1 cellular context compared by ENCODE assay signal in the genomic region with DNA sequence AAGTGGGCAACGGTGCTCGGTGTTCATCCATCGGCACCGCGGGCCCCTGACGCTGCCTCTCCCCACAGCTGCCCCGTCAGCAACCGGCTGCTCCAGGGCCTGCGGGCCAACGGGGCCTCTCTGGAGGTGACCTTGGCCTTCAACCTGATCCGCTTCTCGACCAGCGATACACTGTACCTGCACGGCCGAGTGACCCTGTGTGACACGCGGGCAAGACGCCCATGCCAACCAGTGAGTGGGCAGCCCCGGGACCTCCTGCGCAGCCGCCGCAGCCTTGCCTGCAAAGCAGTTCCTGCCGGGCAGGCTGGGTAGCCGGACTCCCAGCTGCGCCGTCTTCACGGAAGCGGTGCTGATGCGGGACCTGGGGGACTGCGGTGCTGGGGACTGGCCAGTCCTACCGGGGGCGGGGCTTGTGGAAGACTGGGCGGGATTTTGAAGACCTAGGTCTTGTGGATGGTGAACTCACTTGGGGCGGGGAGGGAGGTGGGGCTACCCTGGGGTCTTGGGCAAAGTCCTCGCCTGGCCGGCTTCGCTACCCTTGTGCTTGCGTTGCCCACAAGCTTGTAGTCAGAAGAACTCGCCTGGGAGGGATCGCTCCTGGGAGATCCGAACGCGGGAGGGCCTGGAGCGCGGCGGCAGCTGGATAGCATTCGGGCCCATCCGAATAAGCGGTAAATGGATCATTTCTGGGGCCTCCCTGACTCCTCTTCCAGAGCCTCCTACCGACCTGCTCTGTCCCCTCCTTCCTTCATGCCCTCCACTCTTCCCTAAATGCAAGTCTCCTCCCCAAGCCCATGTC.
TF ChIP-seq lines count a peak whose summit lies in the region.

No MANE protein-coding gene starts in this region.

TF ChIP-seq in GM12878, 131 proteins besides CTCF, POLR2A, EP300 and RAD21:
- no peak for TF ChIP-seq BACH1 (IDR thresholded peaks at IDR 0.05; ENCODE audit: borderline replicate concordance)
- TF ChIP-seq FOXM1 (IDR thresholded peaks at IDR 0.05; ENCODE audit: low read depth, low read length): no peak
- TF ChIP-seq HCFC1 (IDR thresholded peaks at IDR 0.05; ENCODE audit: low read length): no peak
- TF ChIP-seq, protein P1, sequence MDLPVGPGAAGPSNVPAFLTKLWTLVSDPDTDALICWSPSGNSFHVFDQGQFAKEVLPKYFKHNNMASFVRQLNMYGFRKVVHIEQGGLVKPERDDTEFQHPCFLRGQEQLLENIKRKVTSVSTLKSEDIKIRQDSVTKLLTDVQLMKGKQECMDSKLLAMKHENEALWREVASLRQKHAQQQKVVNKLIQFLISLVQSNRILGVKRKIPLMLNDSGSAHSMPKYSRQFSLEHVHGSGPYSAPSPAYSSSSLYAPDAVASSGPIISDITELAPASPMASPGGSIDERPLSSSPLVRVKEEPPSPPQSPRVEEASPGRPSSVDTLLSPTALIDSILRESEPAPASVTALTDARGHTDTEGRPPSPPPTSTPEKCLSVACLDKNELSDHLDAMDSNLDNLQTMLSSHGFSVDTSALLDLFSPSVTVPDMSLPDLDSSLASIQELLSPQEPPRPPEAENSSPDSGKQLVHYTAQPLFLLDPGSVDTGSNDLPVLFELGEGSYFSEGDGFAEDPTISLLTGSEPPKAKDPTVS (IDR thresholded peaks at IDR 0.05; ENCODE audit: low read depth, low read length): no peak
- no peak for TF ChIP-seq ZZZ3 (IDR thresholded peaks at IDR 0.05; ENCODE audit: control insufficient read depth, insufficient read length, low read depth)
- TF ChIP-seq LARP7 (IDR thresholded peaks at IDR 0.05): no peak
- TF ChIP-seq NFYA (IDR thresholded peaks at IDR 0.05; ENCODE audit: borderline replicate concordance, low read depth, low read length): no peak
- no peak for TF ChIP-seq ZNF217 (IDR thresholded peaks at IDR 0.05)
- TF ChIP-seq YY1 (IDR thresholded peaks at IDR 0.05; ENCODE audit: low read depth, low read length): no peak
- TF ChIP-seq, protein P2, sequence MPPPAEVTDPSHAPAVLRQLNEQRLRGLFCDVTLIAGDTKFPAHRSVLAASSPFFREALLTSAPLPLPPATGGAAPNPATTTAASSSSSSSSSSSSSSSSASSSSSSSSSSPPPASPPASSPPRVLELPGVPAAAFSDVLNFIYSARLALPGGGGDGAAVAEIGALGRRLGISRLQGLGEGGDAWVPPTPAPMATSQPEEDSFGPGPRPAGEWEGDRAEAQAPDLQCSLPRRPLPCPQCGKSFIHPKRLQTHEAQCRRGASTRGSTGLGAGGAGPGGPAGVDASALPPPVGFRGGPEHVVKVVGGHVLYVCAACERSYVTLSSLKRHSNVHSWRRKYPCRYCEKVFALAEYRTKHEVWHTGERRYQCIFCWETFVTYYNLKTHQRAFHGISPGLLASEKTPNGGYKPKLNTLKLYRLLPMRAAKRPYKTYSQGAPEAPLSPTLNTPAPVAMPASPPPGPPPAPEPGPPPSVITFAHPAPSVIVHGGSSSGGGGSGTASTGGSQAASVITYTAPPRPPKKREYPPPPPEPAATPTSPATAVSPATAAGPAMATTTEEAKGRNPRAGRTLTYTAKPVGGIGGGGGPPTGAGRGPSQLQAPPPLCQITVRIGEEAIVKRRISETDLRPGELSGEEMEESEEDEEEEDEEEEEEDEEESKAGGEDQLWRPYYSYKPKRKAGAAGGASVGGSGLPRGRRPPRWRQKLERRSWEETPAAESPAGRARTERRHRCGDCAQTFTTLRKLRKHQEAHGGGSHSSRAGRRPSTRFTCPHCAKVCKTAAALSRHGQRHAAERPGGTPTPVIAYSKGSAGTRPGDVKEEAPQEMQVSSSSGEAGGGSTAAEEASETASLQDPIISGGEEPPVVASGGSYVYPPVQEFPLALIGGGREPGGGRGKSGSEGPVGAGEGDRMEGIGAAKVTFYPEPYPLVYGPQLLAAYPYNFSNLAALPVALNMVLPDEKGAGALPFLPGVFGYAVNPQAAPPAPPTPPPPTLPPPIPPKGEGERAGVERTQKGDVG (CRISPR knock-in tag; IDR thresholded peaks at IDR 0.05): no peak
- no peak for TF ChIP-seq KLF5 (IDR thresholded peaks at IDR 0.05; ENCODE audit: partially characterized antibody)
- TF ChIP-seq, protein P3, sequence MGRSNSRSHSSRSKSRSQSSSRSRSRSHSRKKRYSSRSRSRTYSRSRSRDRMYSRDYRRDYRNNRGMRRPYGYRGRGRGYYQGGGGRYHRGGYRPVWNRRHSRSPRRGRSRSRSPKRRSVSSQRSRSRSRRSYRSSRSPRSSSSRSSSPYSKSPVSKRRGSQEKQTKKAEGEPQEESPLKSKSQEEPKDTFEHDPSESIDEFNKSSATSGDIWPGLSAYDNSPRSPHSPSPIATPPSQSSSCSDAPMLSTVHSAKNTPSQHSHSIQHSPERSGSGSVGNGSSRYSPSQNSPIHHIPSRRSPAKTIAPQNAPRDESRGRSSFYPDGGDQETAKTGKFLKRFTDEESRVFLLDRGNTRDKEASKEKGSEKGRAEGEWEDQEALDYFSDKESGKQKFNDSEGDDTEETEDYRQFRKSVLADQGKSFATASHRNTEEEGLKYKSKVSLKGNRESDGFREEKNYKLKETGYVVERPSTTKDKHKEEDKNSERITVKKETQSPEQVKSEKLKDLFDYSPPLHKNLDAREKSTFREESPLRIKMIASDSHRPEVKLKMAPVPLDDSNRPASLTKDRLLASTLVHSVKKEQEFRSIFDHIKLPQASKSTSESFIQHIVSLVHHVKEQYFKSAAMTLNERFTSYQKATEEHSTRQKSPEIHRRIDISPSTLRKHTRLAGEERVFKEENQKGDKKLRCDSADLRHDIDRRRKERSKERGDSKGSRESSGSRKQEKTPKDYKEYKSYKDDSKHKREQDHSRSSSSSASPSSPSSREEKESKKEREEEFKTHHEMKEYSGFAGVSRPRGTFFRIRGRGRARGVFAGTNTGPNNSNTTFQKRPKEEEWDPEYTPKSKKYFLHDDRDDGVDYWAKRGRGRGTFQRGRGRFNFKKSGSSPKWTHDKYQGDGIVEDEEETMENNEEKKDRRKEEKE (IDR thresholded peaks at IDR 0.05): no peak
- TF ChIP-seq ZSCAN29 (IDR thresholded peaks at IDR 0.05): no peak
- no peak for TF ChIP-seq HDAC2 (IDR thresholded peaks at IDR 0.05)
- TF ChIP-seq SUPT20H (IDR thresholded peaks at IDR 0.05; ENCODE audit: borderline replicate concordance, control insufficient read depth, low read depth, low read length): no peak
